In genomic region chr16:66741131-66741900, GRCh38 we compare ENCODE assay signal across 8 cellular contexts. TPM values are rescaled to one million over a fixed set of nuclear protein-coding genes. Genes with fewer than 3 reads are reported as not detected.
DNase-seq lines count a peak whose midpoint lies in the region; ATAC-seq and TF ChIP-seq lines count a peak whose summit lies in the region.

No MANE protein-coding gene starts in this region.

- DNase-seq in HEK293T (ENCODE audit: extremely low spot score) (peak; percentile 35), head of caudate nucleus (peak; percentile 74 to 98 (median 94)), progenitor cell of endocrine pancreas (ENCODE audit: low spot score, unreplicated experiment) (no peak), NCI-H1930 (lab: John Stamatoyannopoulos, UW) (no peak), Caco-2 (no peak), SIG-M5 treated with dmso at 0.1 percent for 504 hours (lab: John Stamatoyannopoulos, UW; ENCODE audit: unreplicated experiment) (no peak)
- DNase-seq in activated T-cell treated with anti-CD3 and anti-CD28 coated beads, Interleukin-2, amount 50 U/mL, for 4 hours: no peak

- no peak for ATAC-seq in activated T-cell treated with anti-CD3 and anti-CD28 coated beads, Interleukin-2, amount 50 U/mL, for 4 hours

- no TSS peak for BruUV-seq in Caco-2 (replicated peaks; lab: Mats Ljungman, UMichigan)

- peaks cover 9% of the 10 kb centered on the region for H3K4me1 ChIP-seq in Caco-2

- TF ChIP-seq CTCF in VCaP (conservative IDR thresholded peaks at IDR 0.05) (no peak), progenitor cell of endocrine pancreas (IDR thresholded peaks at IDR 0.05; ENCODE audit: unreplicated experiment) (no peak), Caco-2 (IDR thresholded peaks at IDR 0.05; ENCODE audit: insufficient read depth in 1 of 2, low read depth in 1 of 2, low read length in 1 of 2, severe bottlenecking in 1 of 2, unreplicated experiment in 1 of 2) (no peak)

- H3K4me3 Mint-ChIP-seq in progenitor cell of endocrine pancreas (ENCODE audit: low read depth) (no peak overlapping the region), Caco-2 (ENCODE audit: unreplicated experiment) (no peak overlapping the region)
- H3K4me3 Mint-ChIP-seq in activated T-cell treated with anti-CD3 and anti-CD28 coated beads, Interleukin-2, amount 50 U/mL, for 4 hours: no peak overlapping the region

- no peaks in the 10 kb centered on the region for H3K9me3 ChIP-seq in Caco-2

- H3K4me1 Mint-ChIP-seq in progenitor cell of endocrine pancreas (ENCODE audit: low read depth): peaks cover 18% of the 10 kb centered on the region
- H3K4me1 Mint-ChIP-seq in Caco-2 (ENCODE audit: low read depth, unreplicated experiment): peaks cover 8% of the 10 kb centered on the region
- peaks cover 18% of the 10 kb centered on the region for H3K4me1 Mint-ChIP-seq in activated T-cell treated with anti-CD3 and anti-CD28 coated beads, Interleukin-2, amount 50 U/mL, for 4 hours (ENCODE audit: low read depth)

- H3K27ac Mint-ChIP-seq in progenitor cell of endocrine pancreas: peak overlapping the region; percentile 15
- no peak overlapping the region for H3K27ac Mint-ChIP-seq in Caco-2 (ENCODE audit: unreplicated experiment)

- H3K9me3 Mint-ChIP-seq in progenitor cell of endocrine pancreas (ENCODE audit: low read depth): no peaks in the 10 kb centered on the region
- H3K9me3 Mint-ChIP-seq in Caco-2 (ENCODE audit: unreplicated experiment): no peaks in the 10 kb centered on the region
- H3K9me3 Mint-ChIP-seq in activated T-cell treated with anti-CD3 and anti-CD28 coated beads, Interleukin-2, amount 50 U/mL, for 4 hours: no peaks in the 10 kb centered on the region

- peaks cover 13% of the 10 kb centered on the region for H3K36me3 ChIP-seq in Caco-2 (ENCODE audit: control insufficient read depth, insufficient read depth, low read length)

- H3K27me3 Mint-ChIP-seq in progenitor cell of endocrine pancreas (no peaks in the 10 kb centered on the region), Caco-2 (ENCODE audit: insufficient read depth, unreplicated experiment) (no peaks in the 10 kb centered on the region)
- H3K27me3 Mint-ChIP-seq in activated T-cell treated with anti-CD3 and anti-CD28 coated beads, Interleukin-2, amount 50 U/mL, for 4 hours (ENCODE audit: low read depth): no peaks in the 10 kb centered on the region

- CTCF ChIA-PET in HEK293T (lab: Yijun Ruan, JAX) (interaction anchor here (0.9 to 3.1 kb wide), 6 partner anchors 10 to 132 kb away, joined by 3 to 11 read pairs (median 4); partner anchors contain the start of genes DYNC1LI2 and NAE1), Caco-2 (lab: Charles Lee) (interaction anchor here (0.5 to 2.1 kb wide), 6 partner anchors 9 to 133 kb away, joined by 3 to 10 read pairs (median 6); partner anchors contain the start of genes DYNC1LI2 and NAE1)

- intact Hi-C loops in head of caudate nucleus (cut with DNase I): no loop called here
- intact Hi-C loops in Caco-2 (cut with micrococcal nuclease; ENCODE audit: unreplicated experiment): no loop called here

- no peaks in the 10 kb centered on the region for H3K27me3 ChIP-seq in Caco-2 (replicated peaks; ENCODE audit: control insufficient read depth, insufficient read depth, low read length)

- POLR2A ChIA-PET in HEK293T (lab: Yijun Ruan, JAX): interaction anchor here (1.2 to 3.4 kb wide), 3 partner anchors 10 to 89 kb away, joined by 3 to 14 read pairs (median 6); partner anchors contain the start of genes DYNC1LI2 and NAE1
- POLR2A ChIA-PET in Caco-2 (lab: Charles Lee): no interaction called here

- H3K36me3 Mint-ChIP-seq in progenitor cell of endocrine pancreas (ENCODE audit: insufficient read depth) (peaks cover 26% of the 10 kb centered on the region), Caco-2 (ENCODE audit: insufficient read depth, unreplicated experiment) (peaks cover 91% of the 10 kb centered on the region)
- peaks cover 26% of the 10 kb centered on the region for H3K36me3 Mint-ChIP-seq in activated T-cell treated with anti-CD3 and anti-CD28 coated beads, Interleukin-2, amount 50 U/mL, for 4 hours (ENCODE audit: insufficient read depth)

- peak overlapping the region; percentile 65 for H3K27ac ChIP-seq in VCaP

- no peak overlapping the region for H3K4me3 ChIP-seq in Caco-2 (ENCODE audit: low read depth, low read length)

TF ChIP-seq in HEK293T, 16 proteins besides CTCF, POLR2A, EP300 and RAD21:
- no peak for TF ChIP-seq ZNF384 (IDR thresholded peaks at IDR 0.05)

RNA-seq across cellular contexts. Expression of gene DYNC1LI2, which starts 10.1 kb away (rescaled TPM):
- total RNA-seq in progenitor cell of endocrine pancreas (179 and 181 TPM in 2 replicates), Caco-2 (2022) (180 and 182 TPM in 2 replicates)
- 10 to 100 TPM; 45.9 to 55.5 (median 53.6) TPM for total RNA-seq in activated T-cell treated with anti-CD3 and anti-CD28 coated beads, Interleukin-2, amount 50 U/mL, for 4 hours

RNA-seq across cellular contexts. Expression of gene CMTM4, which starts 44.8 kb away (rescaled TPM):
- 80.9 and 82.3 TPM in 2 replicates for total RNA-seq in progenitor cell of endocrine pancreas
- total RNA-seq in Caco-2 (2022): 106 and 108 TPM in 2 replicates
- 1 to 10 TPM; 2.6 to 3.0 (median 2.8) TPM for total RNA-seq in activated T-cell treated with anti-CD3 and anti-CD28 coated beads, Interleukin-2, amount 50 U/mL, for 4 hours

Comparison
In these comparisons a context has a peak if more than half of its experiments do, and no peak if none do; other contexts are left out.
1. DNase-seq: peak in HEK293T (single experiment) and head of caudate nucleus (42 of 42); none in progenitor cell of endocrine pancreas (single experiment), NCI-H1930 (0 of 2), Caco-2 (0 of 2), activated T-cell treated with anti-CD3 and anti-CD28 coated beads, Interleukin-2, amount 50 U/mL, for 4 hours (single experiment) and SIG-M5 treated with dmso at 0.1 percent for 504 hours (single experiment).
2. RNA of gene CMTM4, which starts 44.8 kb away (total RNA-seq): 106 to 108 TPM in Caco-2 and 80.9 to 82.3 TPM in progenitor cell of endocrine pancreas; 2.6 to 3.0 TPM in activated T-cell treated with anti-CD3 and anti-CD28 coated beads, Interleukin-2, amount 50 U/mL, for 4 hours; every median in the first group is over 10 times any median in the second.